ENCODE assay signal across 27 cellular contexts in the genomic region with DNA sequence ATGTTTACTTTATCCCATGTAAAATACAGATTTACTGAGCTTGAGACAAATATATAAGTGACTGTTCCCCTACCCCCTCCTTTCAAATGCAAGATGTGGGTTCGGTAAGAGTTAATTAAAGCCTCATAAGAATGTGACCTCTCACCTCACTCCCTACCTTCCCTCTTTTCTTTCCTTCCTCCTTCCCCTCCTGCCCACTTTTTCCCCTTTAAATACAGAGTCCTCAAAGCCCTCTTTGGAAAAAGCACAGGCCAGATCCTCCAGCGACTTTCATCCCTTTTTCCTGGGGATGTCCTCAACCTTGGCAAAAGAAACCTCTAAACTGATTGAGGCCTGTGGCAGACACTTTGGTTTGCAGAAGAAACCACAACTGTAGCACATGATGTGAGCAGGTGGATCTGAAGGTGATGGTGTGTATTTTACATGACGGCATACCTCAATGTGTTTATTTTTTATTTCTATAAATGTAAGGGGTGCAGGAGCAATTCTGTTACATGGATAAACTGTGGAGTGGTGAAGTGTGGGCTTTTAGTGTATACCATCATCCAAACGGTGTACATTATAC.
DNase-seq lines count a peak whose midpoint lies in the region; ATAC-seq and TF ChIP-seq lines count a peak whose summit lies in the region.
"Had no signal": no experiment of that assay in that cellular context is flagged by ENCODE, and none has a peak within 500 bp of the region (broad histone marks: within the 10 kb centered on the region; RNA-seq: fewer than 3 reads in every experiment).

No MANE protein-coding gene starts in this region.

- H3K9me3 ChIP-seq in CD4-positive, alpha-beta memory T cell (ENCODE audit: control insufficient read depth in 1 of 2, low read length in 2 of 2), result no peaks in the 10 kb centered on the region
- no peaks in the 10 kb centered on the region for H3K9me3 ChIP-seq in HUES64 (ENCODE audit: insufficient read depth, low read depth, low read length)
- H3K9me3 ChIP-seq in endodermal cell (ENCODE audit: control insufficient read depth, low read length), result no peaks in the 10 kb centered on the region
- H3K9me3 ChIP-seq in neural progenitor cell (ENCODE audit: low read depth), result no peaks in the 10 kb centered on the region
- H3K9me3 ChIP-seq: colonic mucosa, MG63, ovary, SK-N-SH, thoracic aorta, vagina had no signal

- peak overlapping the region; percentile 44 for H3K4me2 ChIP-seq in neural progenitor cell
- H3K4me2 ChIP-seq: SK-N-SH, smooth muscle cell had no signal

- TF ChIP-seq CTCF in endodermal cell (conservative IDR thresholded peaks at IDR 0.05) (no peak), neural progenitor cell (IDR thresholded peaks at IDR 0.05) (no peak)

- H2AFZ ChIP-seq in neural progenitor cell (replicated peaks), result no peak overlapping the region

- CTCF ChIA-PET in CD4-positive, alpha-beta memory T cell (lab: Charles Lee; ENCODE audit: partially characterized antibody), result no interaction called here

- peaks cover 0 to 4% (median 0%) of the 10 kb centered on the region in 8 donors for H3K9me3 Mint-ChIP-seq in CD4-positive, alpha-beta memory T cell
- H3K9me3 Mint-ChIP-seq in endodermal cell (no peaks in the 10 kb centered on the region), neural progenitor cell (no peaks in the 10 kb centered on the region)
- H3K9me3 Mint-ChIP-seq: CD14-positive monocyte, memory B cell had no signal

- peak overlapping the region; percentile 45 to 93 (median 79) for H3K27ac Mint-ChIP-seq in CD4-positive, alpha-beta memory T cell
- H3K27ac Mint-ChIP-seq in endodermal cell, result peak overlapping the region; percentile 93
- no peak overlapping the region for H3K27ac Mint-ChIP-seq in neural progenitor cell
- H3K27ac Mint-ChIP-seq: activated CD8-positive, alpha-beta T cell treated with anti-CD3 and anti-CD28 coated beads for 36 hours; memory B cell had no signal

- H3K9ac ChIP-seq in HUES64 (ENCODE audit: low read depth, low read length) (no peak overlapping the region), endodermal cell (ENCODE audit: extremely low read depth, low read length, poor library complexity, severe bottlenecking) (peak overlapping the region; percentile 52), neural progenitor cell (no peak overlapping the region)
- H3K9ac ChIP-seq: SK-N-SH had no signal

- no peaks in the 10 kb centered on the region for H3K27me3 Mint-ChIP-seq in CD4-positive, alpha-beta memory T cell
- no peaks in the 10 kb centered on the region for H3K27me3 Mint-ChIP-seq in endodermal cell (ENCODE audit: insufficient read depth)
- peaks cover 8% of the 10 kb centered on the region for H3K27me3 Mint-ChIP-seq in neural progenitor cell (ENCODE audit: insufficient read depth, low read depth)
- H3K27me3 Mint-ChIP-seq: activated CD8-positive, alpha-beta T cell treated with anti-CD3 and anti-CD28 coated beads for 36 hours; memory B cell had no signal

- H3F3A ChIP-seq in neural progenitor cell (ENCODE audit: low read depth), result peaks cover 31% of the 10 kb centered on the region

- no peaks in the 10 kb centered on the region for H3K36me3 ChIP-seq in CD4-positive, alpha-beta memory T cell (ENCODE audit: insufficient read depth, low read length)
- H3K36me3 ChIP-seq in HUES64 (ENCODE audit: insufficient read depth, low read length) (no peaks in the 10 kb centered on the region), endodermal cell (ENCODE audit: control insufficient read depth, insufficient read depth, low read length) (no peaks in the 10 kb centered on the region), neural progenitor cell (no peaks in the 10 kb centered on the region)
- H3K36me3 ChIP-seq: colonic mucosa, ovary, thoracic aorta, vagina had no signal

- POLR2A ChIA-PET in CD4-positive, alpha-beta memory T cell (lab: Charles Lee; ENCODE audit: partially characterized antibody), result interaction anchor here (1.8 kb wide), 1 partner anchor 22 kb away, joined by 12 read pairs; no protein-coding TSS in a partner anchor

- H3K4me1 Mint-ChIP-seq in CD4-positive, alpha-beta memory T cell, result peaks cover 50 to 86% (median 66%) of the 10 kb centered on the region in 4 donors
- H3K4me1 Mint-ChIP-seq in endodermal cell (peaks cover 79% of the 10 kb centered on the region), neural progenitor cell (peaks cover 48% of the 10 kb centered on the region)

- peak in 2 of 5 donors; percentile 32 for DNase-seq in CD4-positive, alpha-beta memory T cell
- DNase-seq in endodermal cell (no peak), neural progenitor cell (ENCODE audit: low spot score) (peak; percentile 39), DMS79 treated with DMSO at 0.1 percent for 48 hours (lab: John Stamatoyannopoulos, UW) (no peak)
- DNase-seq: activated CD8-positive, alpha-beta T cell treated with anti-CD3 and anti-CD28 coated beads for 36 hours; activated gamma-delta T cell; colonic mucosa; MG63; NCI-H2081; NCI-H345; NCI-H748 treated with DMSO at 0.1 percent for 48 hours; ovary; retina; SK-N-SH; stimulated activated CD4-positive, alpha-beta T cell treated with anti-CD3 and anti-CD28 coated beads, Interleukin-2, amount 100 ng/mL, for 48 hours; stimulated activated naive CD4-positive, alpha-beta T cell treated with Interleukin-2 at 50 U/mL for 16 hours; T-helper 9 cell had no signal

- peaks cover 53% of the 10 kb centered on the region for H3K4me1 ChIP-seq in CD4-positive, alpha-beta memory T cell (ENCODE audit: insufficient read depth, low read length)
- H3K4me1 ChIP-seq in HUES64 (ENCODE audit: insufficient read depth, low read length) (peaks cover 50% of the 10 kb centered on the region), endodermal cell (ENCODE audit: control insufficient read depth, insufficient read depth, low read length) (peaks cover 16% of the 10 kb centered on the region), neural progenitor cell (peaks cover 34% of the 10 kb centered on the region)

- no peak overlapping the region for H3K27ac ChIP-seq in CD4-positive, alpha-beta memory T cell (ENCODE audit: low read depth, low read length)
- H3K27ac ChIP-seq in HUES64 (ENCODE audit: low read depth, low read length) (peak overlapping the region; percentile 82; the same call in 1 of the 2 replicates), endodermal cell (ENCODE audit: low read depth, low read length) (no peak overlapping the region), neural progenitor cell (no peak overlapping the region)
- H3K27ac ChIP-seq: ovary, RWPE1, thoracic aorta, vagina had no signal

- no peak overlapping the region for H3K4me3 ChIP-seq in CD4-positive, alpha-beta memory T cell (ENCODE audit: low read length in 2 of 2)
- H3K4me3 ChIP-seq in HUES64 (ENCODE audit: low read length), result no peak overlapping the region
- peak overlapping the region; percentile 59 for H3K4me3 ChIP-seq in endodermal cell (ENCODE audit: low read length)
- H3K4me3 ChIP-seq in neural progenitor cell, result no peak overlapping the region
- H3K4me3 ChIP-seq: colonic mucosa, K562, MG63, ovary, smooth muscle cell, thoracic aorta, vagina had no signal

- intact Hi-C loops in CD4-positive, alpha-beta memory T cell (cut with micrococcal nuclease), result loop anchor here (10.0 kb wide), 1 partner anchor 48 kb away; no protein-coding TSS in a partner anchor

- no peaks in the 10 kb centered on the region for H3K27me3 ChIP-seq in CD4-positive, alpha-beta memory T cell (ENCODE audit: insufficient read depth, low read length)
- H3K27me3 ChIP-seq in HUES64 (ENCODE audit: insufficient read depth, low read length) (no peaks in the 10 kb centered on the region), endodermal cell (ENCODE audit: control insufficient read depth, insufficient read depth, low read length, poor library complexity, severe bottlenecking) (no peaks in the 10 kb centered on the region), neural progenitor cell (no peaks in the 10 kb centered on the region)
- H3K27me3 ChIP-seq: colonic mucosa, MG63, ovary, vagina had no signal

- WGBS in HUES64, result 65% methylated on average over 3 of the region's 4 CpGs
- WGBS in endodermal cell (ENCODE audit: insufficient coverage in 1 of 2, insufficient read length in 1 of 2), 2 experiments, result 50 to 55% methylated on average over 1 to 4 of the region's 4 CpGs

- H3K36me3 Mint-ChIP-seq in CD4-positive, alpha-beta memory T cell, result peaks cover 2 to 21% of the 10 kb centered on the region in 2 donors
- peaks cover 3% of the 10 kb centered on the region for H3K36me3 Mint-ChIP-seq in endodermal cell (ENCODE audit: low read depth)
- H3K36me3 Mint-ChIP-seq in neural progenitor cell, result peaks cover 2% of the 10 kb centered on the region

- no peaks in the 10 kb centered on the region for H4K20me1 ChIP-seq in neural progenitor cell (ENCODE audit: low read depth)

- no peaks in the 10 kb centered on the region for H3K79me2 ChIP-seq in neural progenitor cell (ENCODE audit: low read depth)

- H3K4me3 Mint-ChIP-seq in CD4-positive, alpha-beta memory T cell, result peak overlapping the region in 5 of 8 donors; percentile 2 to 73 (median 39)
- H3K4me3 Mint-ChIP-seq in endodermal cell (peak overlapping the region; percentile 10), neural progenitor cell (no peak overlapping the region)
- H3K4me3 Mint-ChIP-seq: activated CD8-positive, alpha-beta T cell treated with anti-CD3 and anti-CD28 coated beads for 36 hours; CD14-positive monocyte; memory B cell had no signal

- ATAC-seq in HG03045 (IDR thresholded peaks at IDR 0.05; ENCODE audit: unreplicated experiment) (no peak), GM21390 (IDR thresholded peaks at IDR 0.05; ENCODE audit: unreplicated experiment) (no peak)
- ATAC-seq: activated CD8-positive, alpha-beta T cell treated with anti-CD3 and anti-CD28 coated beads for 36 hours; K562 had no signal
